Comparison of ENCODE assay signal across 23 cellular contexts in genomic region chrX:43605351-43605750, GRCh38.
"Had no signal": no experiment of that assay in that cellular context is flagged by ENCODE, and none has a peak within 500 bp of the region (broad histone marks: within the 10 kb centered on the region; RNA-seq: fewer than 3 reads in every experiment).

No MANE protein-coding gene starts in this region.

- H3K4me3 ChIP-seq: colonic mucosa had no signal

- H3K9me3 Mint-ChIP-seq: activated B cell treated with CpG ODN at 0.5 μM for 24 hours; activated naive CD4-positive, alpha-beta T cell treated with anti-CD3 and anti-CD28 coated beads, Interleukin-2, amount 50 U/mL, for 72 hours; activated T-cell treated with anti-CD3 and anti-CD28 coated beads, Interleukin-2, amount 50 U/mL, for 24 hours; activated T-helper 1 cell treated with anti-CD3 and anti-CD28 coated beads, Interleukin-12 subunit alpha, Interleukin-12 subunit beta, Interleukin-2, Interleukin-4 antibody, amounts not matched to agents 30 ng/mL and 10 ng/mL and 1 ng/mL, durations not matched to agents 14 hours and 24 hours and 36 hours; T-cell had no signal

- H3K27me3 ChIP-seq: colonic mucosa had no signal

- H3K4me1 Mint-ChIP-seq: activated B cell treated with CpG ODN at 0.5 μM for 24 hours; activated CD4-positive, alpha-beta T cell treated with anti-CD3 and anti-CD28 coated beads, Interleukin-2, amount 10 ng/mL, durations not matched to agents 24 days and 14 days; T-cell had no signal

- H3K27ac ChIP-seq: colonic mucosa had no signal

- FAIRE-seq: TTC549 had no signal

- H3K4me1 ChIP-seq: colonic mucosa had no signal

- H3K9me3 ChIP-seq: colonic mucosa had no signal

- H3K36me3 Mint-ChIP-seq: activated naive CD4-positive, alpha-beta T cell treated with anti-CD3 and anti-CD28 coated beads, Interleukin-2, amount 50 U/mL, for 72 hours; T-cell had no signal

- H3K4me3 Mint-ChIP-seq: activated B cell treated with CpG ODN at 0.5 μM for 24 hours; activated CD4-positive, alpha-beta T cell treated with anti-CD3 and anti-CD28 coated beads, Interleukin-2, amount 10 ng/mL, durations not matched to agents 24 days and 14 days; activated CD8-positive, alpha-beta memory T cell treated with anti-CD3 and anti-CD28 coated beads, Interleukin-2, amount 10 ng/mL, durations not matched to agents 7 days and 5 days; activated T-cell treated with anti-CD3 and anti-CD28 coated beads, Interleukin-2, amount 50 U/mL, for 24 hours; activated T-helper 1 cell treated with anti-CD3 and anti-CD28 coated beads, Interleukin-12 subunit alpha, Interleukin-12 subunit beta, Interleukin-2, Interleukin-4 antibody, amounts not matched to agents 30 ng/mL and 10 ng/mL and 1 ng/mL, durations not matched to agents 14 hours and 24 hours and 36 hours; T-cell had no signal

- H3K27ac Mint-ChIP-seq: activated B cell treated with CpG ODN at 0.5 μM for 24 hours; activated CD4-positive, alpha-beta T cell treated with anti-CD3 and anti-CD28 coated beads, Interleukin-2, amount 10 ng/mL, durations not matched to agents 24 days and 14 days; activated CD8-positive, alpha-beta memory T cell treated with anti-CD3 and anti-CD28 coated beads, Interleukin-2, amount 10 ng/mL, durations not matched to agents 7 days and 5 days; activated naive CD4-positive, alpha-beta T cell treated with anti-CD3 and anti-CD28 coated beads, Interleukin-2, amount 50 U/mL, for 72 hours; activated T-cell treated with anti-CD3 and anti-CD28 coated beads, Interleukin-2, amount 50 U/mL, for 24 hours; activated T-helper 1 cell treated with anti-CD3 and anti-CD28 coated beads, Interleukin-12 subunit alpha, Interleukin-12 subunit beta, Interleukin-2, Interleukin-4 antibody, amounts not matched to agents 30 ng/mL and 10 ng/mL and 1 ng/mL, durations not matched to agents 14 hours and 24 hours and 36 hours; T-cell had no signal

- H3K36me3 ChIP-seq: colonic mucosa had no signal

- H3K27me3 Mint-ChIP-seq: activated B cell treated with CpG ODN at 0.5 μM for 24 hours; activated CD4-positive, alpha-beta T cell treated with anti-CD3 and anti-CD28 coated beads, Interleukin-2, amount 10 ng/mL, durations not matched to agents 24 days and 14 days; activated CD8-positive, alpha-beta memory T cell treated with anti-CD3 and anti-CD28 coated beads, Interleukin-2, amount 10 ng/mL, durations not matched to agents 7 days and 5 days had no signal

- ATAC-seq: activated CD8-positive, alpha-beta memory T cell treated with anti-CD3 and anti-CD28 coated beads, Interleukin-2, amount 10 ng/mL, durations not matched to agents 7 days and 5 days; activated naive CD4-positive, alpha-beta T cell treated with anti-CD3 and anti-CD28 coated beads, Interleukin-2, amount 50 U/mL, for 72 hours; T-cell had no signal

- DNase-seq: activated B cell treated with CpG ODN at 0.5 μM for 24 hours; activated CD4-positive, alpha-beta T cell treated with anti-CD3 and anti-CD28 coated beads for 1 hour; activated CD4-positive, alpha-beta T cell treated with anti-CD3 and anti-CD28 coated beads, Interleukin-2, amount 10 ng/mL, durations not matched to agents 24 days and 14 days; activated CD4-positive, alpha-beta T cell treated with anti-CD3 and anti-CD28 coated beads, Interleukin-2, amount 50 U/mL, for 48 hours; activated CD8-positive, alpha-beta memory T cell treated with anti-CD3 and anti-CD28 coated beads, Interleukin-2, amount 10 ng/mL, durations not matched to agents 7 days and 5 days; activated effector memory CD4-positive, alpha-beta T cell treated with anti-CD3 and anti-CD28 coated beads, Interleukin-2, amount 50 U/mL, for 16 hours; activated naive CD4-positive, alpha-beta T cell treated with Interleukin-2 at 50 U/mL for 16 hours; activated T-cell treated with anti-CD3 and anti-CD28 coated beads, Interleukin-2, amount 50 U/mL, for 24 hours; caudate nucleus; colonic mucosa; NCI-H1105 treated with DMSO at 0.1 percent for 48 hours; NCI-H1436 treated with DMSO at 0.1 percent for 48 hours; NCI-H187; NCI-H2081; NCI-H510A treated with DMSO at 0.1 percent for 48 hours; NCI-H69; SIG-M5; T-cell; T-helper 2 cell; T1000 had no signal
